Comparison of ENCODE assay signal across 1 cellular context in genomic region chr1:93345633-93346471, GRCh38.
TF ChIP-seq lines count a peak whose summit lies in the region.

TSS of gene DR1 (plus strand) at chr1:93345907. CDS start at chr1:93346646, 739 bp downstream.

TF ChIP-seq in GM12878, 131 proteins besides CTCF, POLR2A, EP300 and RAD21 (continued from another document):
- no peak for TF ChIP-seq SKIL (IDR thresholded peaks at IDR 0.05; ENCODE audit: low read depth, poor library complexity, severe bottlenecking)
